In the genomic region with DNA sequence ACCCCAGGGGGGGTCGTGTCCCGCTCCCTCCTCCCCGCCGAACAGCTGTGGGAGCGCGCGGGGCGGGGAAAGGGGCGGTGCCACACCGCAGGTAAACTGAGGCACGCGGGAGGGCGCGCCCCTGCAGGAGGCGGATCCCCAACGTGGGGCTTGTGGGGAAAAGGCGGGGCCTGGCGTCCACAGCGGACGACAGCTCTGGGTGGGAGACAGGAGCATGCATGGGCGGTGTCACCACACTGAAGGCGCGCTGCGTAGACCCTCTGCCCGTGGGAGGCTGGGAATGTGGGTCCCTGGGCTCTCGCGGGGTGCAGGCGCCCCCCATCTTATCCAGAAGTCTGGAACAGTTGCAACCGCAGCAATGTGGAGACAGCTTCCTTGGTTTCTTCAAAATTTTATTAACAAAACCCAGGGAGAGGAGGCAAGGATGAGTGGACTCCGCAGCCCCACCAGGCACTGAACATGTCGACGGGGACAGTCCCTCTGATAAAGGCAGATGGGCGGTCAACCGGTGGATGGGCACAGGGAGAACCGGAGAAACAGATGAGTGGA, we compare ENCODE assay signal across 8 cellular contexts. TPM values are rescaled to one million over a fixed set of nuclear protein-coding genes. Genes with fewer than 3 reads are reported as not detected.
DNase-seq lines count a peak whose midpoint lies in the region; ATAC-seq and TF ChIP-seq lines count a peak whose summit lies in the region.

No MANE protein-coding gene starts in this region.

- no peak for ATAC-seq in activated T-helper 17 cell treated with anti-CD3 and anti-CD28 coated beads, Interleukin-2, amount 50 U/mL, for 72 hours (replicated peaks)
- no peak for ATAC-seq in stimulated activated effector memory CD8-positive, alpha-beta T cell treated with anti-CD3 and anti-CD28 coated beads, Interleukin-12 subunit alpha, Interleukin-12 subunit beta, amount 100 ng/mL, for 72 hours
- no peak for ATAC-seq in HG02759 (IDR thresholded peaks at IDR 0.05; ENCODE audit: unreplicated experiment)
- no peak for ATAC-seq in GM18907 (IDR thresholded peaks at IDR 0.05; ENCODE audit: unreplicated experiment)
- no peak for ATAC-seq in GM21529 (IDR thresholded peaks at IDR 0.05; ENCODE audit: unreplicated experiment)

- peaks cover 60% of the 10 kb centered on the region for H3K36me3 Mint-ChIP-seq in HFFc6 (ENCODE audit: low read depth)
- H3K36me3 Mint-ChIP-seq in activated T-helper 17 cell treated with anti-CD3 and anti-CD28 coated beads, Interleukin-2, amount 50 U/mL, for 72 hours (ENCODE audit: low read depth) = peaks cover 94% of the 10 kb centered on the region
- peaks cover 98% of the 10 kb centered on the region for H3K36me3 Mint-ChIP-seq in stimulated activated effector memory CD8-positive, alpha-beta T cell treated with anti-CD3 and anti-CD28 coated beads, Interleukin-12 subunit alpha, Interleukin-12 subunit beta, amount 100 ng/mL, for 72 hours

- no peaks in the 10 kb centered on the region for H3K27me3 ChIP-seq in iPS DF 6.9 (ENCODE audit: control insufficient read depth, insufficient read depth, low read length)

- no peak for DNase-seq in HFFc6
- DNase-seq in iPS DF 6.9 (ENCODE audit: low read depth, low spot score) = no peak
- DNase-seq in stimulated activated effector memory CD8-positive, alpha-beta T cell treated with anti-CD3 and anti-CD28 coated beads, Interleukin-12 subunit alpha, Interleukin-12 subunit beta, amount 100 ng/mL, for 72 hours (ENCODE audit: low spot score in 2 of 2) = peak in 1 of 2 donors; percentile 52
- DNase-seq in SIG-M5 treated with dmso at 0.1 percent for 504 hours (lab: John Stamatoyannopoulos, UW; ENCODE audit: unreplicated experiment) = no peak

- peak overlapping the region; percentile 82; the same call in 1 of the 2 replicates for H3K4me3 ChIP-seq in iPS DF 6.9 (ENCODE audit: low read length)

- no peaks in the 10 kb centered on the region for H3K9me3 ChIP-seq in iPS DF 6.9 (ENCODE audit: control insufficient read depth, insufficient read depth, low read length)

- peaks cover 6% of the 10 kb centered on the region; the same call in 1 of the 2 replicates for H3K27me3 Mint-ChIP-seq in HFFc6 (ENCODE audit: insufficient read depth)
- no peaks in the 10 kb centered on the region for H3K27me3 Mint-ChIP-seq in activated T-helper 17 cell treated with anti-CD3 and anti-CD28 coated beads, Interleukin-2, amount 50 U/mL, for 72 hours

- H3K36me3 ChIP-seq in iPS DF 6.9 (ENCODE audit: control insufficient read depth, insufficient read depth, low read length) = peaks cover 16% of the 10 kb centered on the region

- H3K4me1 ChIP-seq in iPS DF 6.9 (ENCODE audit: control insufficient read depth, insufficient read depth, low read length) = no peaks in the 10 kb centered on the region

- no peak for TF ChIP-seq CTCF in HFFc6 (IDR thresholded peaks at IDR 0.05)

- H3K27ac Mint-ChIP-seq in HFFc6 = peak overlapping the region; percentile 93; the same call in 1 of the 2 replicates
- H3K27ac Mint-ChIP-seq in activated T-helper 17 cell treated with anti-CD3 and anti-CD28 coated beads, Interleukin-2, amount 50 U/mL, for 72 hours = peak overlapping the region; percentile 91
- peak overlapping the region; percentile 99 for H3K27ac Mint-ChIP-seq in stimulated activated effector memory CD8-positive, alpha-beta T cell treated with anti-CD3 and anti-CD28 coated beads, Interleukin-12 subunit alpha, Interleukin-12 subunit beta, amount 100 ng/mL, for 72 hours

- no peak overlapping the region for H3K27ac ChIP-seq in iPS DF 6.9 (ENCODE audit: low read length)

- H3K4me1 Mint-ChIP-seq in HFFc6 (ENCODE audit: low read depth) = peaks cover 55% of the 10 kb centered on the region
- H3K4me1 Mint-ChIP-seq in activated T-helper 17 cell treated with anti-CD3 and anti-CD28 coated beads, Interleukin-2, amount 50 U/mL, for 72 hours = peaks cover 40% of the 10 kb centered on the region
- peaks cover 81% of the 10 kb centered on the region for H3K4me1 Mint-ChIP-seq in stimulated activated effector memory CD8-positive, alpha-beta T cell treated with anti-CD3 and anti-CD28 coated beads, Interleukin-12 subunit alpha, Interleukin-12 subunit beta, amount 100 ng/mL, for 72 hours

- WGBS in iPS DF 6.9 (ENCODE audit: insufficient coverage, insufficient read length) = no CpG with 5 or more reads among the region's 35 CpGs

- H3K4me3 Mint-ChIP-seq in HFFc6 = peak overlapping the region; percentile 98
- peak overlapping the region; percentile 86 for H3K4me3 Mint-ChIP-seq in activated T-helper 17 cell treated with anti-CD3 and anti-CD28 coated beads, Interleukin-2, amount 50 U/mL, for 72 hours
- H3K4me3 Mint-ChIP-seq in stimulated activated effector memory CD8-positive, alpha-beta T cell treated with anti-CD3 and anti-CD28 coated beads, Interleukin-12 subunit alpha, Interleukin-12 subunit beta, amount 100 ng/mL, for 72 hours = peak overlapping the region; percentile 97

- no peaks in the 10 kb centered on the region for H3K9me3 Mint-ChIP-seq in HFFc6
- no peaks in the 10 kb centered on the region for H3K9me3 Mint-ChIP-seq in activated T-helper 17 cell treated with anti-CD3 and anti-CD28 coated beads, Interleukin-2, amount 50 U/mL, for 72 hours
- no peaks in the 10 kb centered on the region for H3K9me3 Mint-ChIP-seq in stimulated activated effector memory CD8-positive, alpha-beta T cell treated with anti-CD3 and anti-CD28 coated beads, Interleukin-12 subunit alpha, Interleukin-12 subunit beta, amount 100 ng/mL, for 72 hours

RNA-seq across cellular contexts. Expression of gene MBD1, which starts 0.7 kb away (rescaled TPM):
- 10 to 100 TPM; 48.3 to 56.0 (median 53.1) TPM for total RNA-seq in HFFc6 (2021; fragmentation: NEBNext Ultra II Directional; extraction: Animal tissue kit (Norgen Biotek cat#: 25700))
- 10 to 100 TPM; 89.9 to 98.7 TPM for total RNA-seq in activated T-helper 17 cell treated with anti-CD3 and anti-CD28 coated beads, Interleukin-2, amount 50 U/mL, for 72 hours

RNA-seq across cellular contexts. Expression of gene CXXC1, which starts 5.4 kb away (rescaled TPM):
- total RNA-seq in HFFc6 (2021; fragmentation: NEBNext Ultra II Directional; extraction: Animal tissue kit (Norgen Biotek cat#: 25700)) = 10 to 100 TPM; 37.4 to 53.1 (median 44.4) TPM
- 100 to 1,000 TPM; 125 to 129 TPM for total RNA-seq in activated T-helper 17 cell treated with anti-CD3 and anti-CD28 coated beads, Interleukin-2, amount 50 U/mL, for 72 hours

RNA-seq across cellular contexts. Expression of gene CFAP53, which starts 15.8 kb away (rescaled TPM):
- total RNA-seq in HFFc6 (2021; fragmentation: NEBNext Ultra II Directional; extraction: Animal tissue kit (Norgen Biotek cat#: 25700)) = under 1 TPM in 3 of 6 experiments, not detected in 3; 0.10 to 0.17 (median 0.14) TPM
- 1 to 10 TPM in 1 of 2 donors, under 1 TPM in 1; 0.61 to 3.0 TPM for total RNA-seq in activated T-helper 17 cell treated with anti-CD3 and anti-CD28 coated beads, Interleukin-2, amount 50 U/mL, for 72 hours
